22 cellular contexts compared by ENCODE assay signal in the genomic region with DNA sequence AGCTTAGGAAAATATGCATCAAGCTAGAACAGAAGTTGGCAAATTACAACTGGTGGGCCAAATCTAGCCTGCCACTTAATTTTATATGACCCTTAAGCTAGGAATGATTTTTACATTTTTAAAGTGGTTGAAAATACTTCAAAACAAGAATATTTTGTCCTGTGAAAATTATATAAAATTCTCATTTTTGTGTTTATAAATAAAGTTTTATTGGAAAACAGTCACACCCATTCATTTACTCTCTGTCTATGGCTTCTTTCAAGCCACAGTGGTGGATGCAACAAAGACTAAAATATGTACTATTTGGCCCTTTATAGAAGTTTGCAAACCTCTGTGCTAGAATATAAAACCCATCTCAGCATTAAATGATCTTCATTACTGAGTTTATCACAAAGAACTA. TPM values are rescaled to one million over a fixed set of nuclear protein-coding genes. Genes with fewer than 3 reads are reported as not detected.
A peak's percentile ranks its signal among the peaks of the same experiment; 100 is the strongest.
DNase-seq lines count a peak whose midpoint lies in the region; ATAC-seq and TF ChIP-seq lines count a peak whose summit lies in the region.
"Had no signal": no experiment of that assay in that cellular context is flagged by ENCODE, and none has a peak within 500 bp of the region (broad histone marks: within the 10 kb centered on the region; RNA-seq: fewer than 3 reads in every experiment).

No MANE protein-coding gene starts in this region.

- peak overlapping the region; percentile 63 to 78 for H3K4me3 Mint-ChIP-seq in activated T-cell treated with anti-CD3 and anti-CD28 coated beads, Interleukin-2, amount 50 U/mL, for 72 hours
- H3K4me3 Mint-ChIP-seq in activated T-cell treated with anti-CD3 and anti-CD28 coated beads, Interleukin-2, amount 50 U/mL, for 24 hours = no peak overlapping the region
- peak overlapping the region; percentile 27 for H3K4me3 Mint-ChIP-seq in stimulated activated effector memory CD8-positive, alpha-beta T cell treated with anti-CD3 and anti-CD28 coated beads, Interleukin-12 subunit alpha, Interleukin-12 subunit beta, amount 100 ng/mL, for 72 hours
- H3K4me3 Mint-ChIP-seq: CD14-positive monocyte had no signal

- H3K27me3 Mint-ChIP-seq in activated T-cell treated with anti-CD3 and anti-CD28 coated beads, Interleukin-2, amount 50 U/mL, for 72 hours (ENCODE audit: low read depth) = no peaks in the 10 kb centered on the region
- H3K27me3 Mint-ChIP-seq in activated T-cell treated with anti-CD3 and anti-CD28 coated beads, Interleukin-2, amount 50 U/mL, for 24 hours = no peaks in the 10 kb centered on the region

- H3K36me3 Mint-ChIP-seq in activated T-cell treated with anti-CD3 and anti-CD28 coated beads, Interleukin-2, amount 50 U/mL, for 72 hours (ENCODE audit: insufficient read depth in 2 of 2) = peaks cover 6 to 10% of the 10 kb centered on the region in 2 donors
- H3K36me3 Mint-ChIP-seq in activated T-cell treated with anti-CD3 and anti-CD28 coated beads, Interleukin-2, amount 50 U/mL, for 24 hours (ENCODE audit: low read depth) = peaks cover 7% of the 10 kb centered on the region
- peaks cover 21 to 26% of the 10 kb centered on the region in 2 donors for H3K36me3 Mint-ChIP-seq in activated naive CD4-positive, alpha-beta T cell treated with anti-CD3 and anti-CD28 coated beads, Interleukin-2, amount 50 U/mL, for 72 hours
- H3K36me3 Mint-ChIP-seq in stimulated activated effector memory CD8-positive, alpha-beta T cell treated with anti-CD3 and anti-CD28 coated beads, Interleukin-12 subunit alpha, Interleukin-12 subunit beta, amount 100 ng/mL, for 72 hours = peaks cover 7% of the 10 kb centered on the region
- H3K36me3 Mint-ChIP-seq: CD14-positive monocyte had no signal

- no peaks in the 10 kb centered on the region for H3K9me3 ChIP-seq in KOPT-K1 (ENCODE audit: insufficient read depth, low read length, poor library complexity, severe bottlenecking)
- no peaks in the 10 kb centered on the region for H3K9me3 ChIP-seq in left ventricle myocardium inferior (replicated peaks)
- H3K9me3 ChIP-seq: esophagus muscularis mucosa, gastroesophageal sphincter, HAP-1, right atrium auricular region had no signal

- H3K4me3 ChIP-seq in left ventricle myocardium inferior = no peak overlapping the region
- H3K4me3 ChIP-seq: HAP-1, right atrium auricular region, SK-N-MC had no signal

- DNase-seq in activated T-cell treated with anti-CD3 and anti-CD28 coated beads, Interleukin-2, amount 50 U/mL, for 72 hours = no peak
- no peak for DNase-seq in activated T-cell treated with anti-CD3 and anti-CD28 coated beads, Interleukin-2, amount 50 U/mL, for 24 hours
- DNase-seq in activated naive CD4-positive, alpha-beta T cell treated with anti-CD3 and anti-CD28 coated beads, Interleukin-2, amount 50 U/mL, for 72 hours (ENCODE audit: low spot score in 2 of 2) = no peak
- DNase-seq in stimulated activated effector memory CD8-positive, alpha-beta T cell treated with anti-CD3 and anti-CD28 coated beads, Interleukin-12 subunit alpha, Interleukin-12 subunit beta, amount 100 ng/mL, for 72 hours (ENCODE audit: low spot score in 2 of 2) = no peak
- DNase-seq in mucosa of gallbladder (ENCODE audit: low spot score) = no peak
- DNase-seq in left ventricle myocardium inferior = no peak
- DNase-seq in NCI-H146 (lab: John Stamatoyannopoulos, UW) = no peak
- DNase-seq: activated gamma-delta T cell, cerebellar nuclear complex, NCI-H1930, NCI-H345, NCI-H82 had no signal

- H3K4me1 ChIP-seq in left ventricle myocardium inferior = peaks cover 23% of the 10 kb centered on the region

- H3K9me3 Mint-ChIP-seq in activated T-cell treated with anti-CD3 and anti-CD28 coated beads, Interleukin-2, amount 50 U/mL, for 72 hours = peaks cover 0 to 2% of the 10 kb centered on the region in 2 donors
- no peaks in the 10 kb centered on the region for H3K9me3 Mint-ChIP-seq in activated T-cell treated with anti-CD3 and anti-CD28 coated beads, Interleukin-2, amount 50 U/mL, for 24 hours
- H3K9me3 Mint-ChIP-seq in activated naive CD4-positive, alpha-beta T cell treated with anti-CD3 and anti-CD28 coated beads, Interleukin-2, amount 50 U/mL, for 72 hours = no peaks in the 10 kb centered on the region
- H3K9me3 Mint-ChIP-seq in stimulated activated effector memory CD8-positive, alpha-beta T cell treated with anti-CD3 and anti-CD28 coated beads, Interleukin-12 subunit alpha, Interleukin-12 subunit beta, amount 100 ng/mL, for 72 hours = no peaks in the 10 kb centered on the region
- H3K9me3 Mint-ChIP-seq: CD14-positive monocyte had no signal

- intact Hi-C loops in left ventricle myocardium inferior (cut with micrococcal nuclease) = no loop called here

- H3K36me3 ChIP-seq in KOPT-K1 (ENCODE audit: insufficient read depth, low read length) (no peaks in the 10 kb centered on the region), left ventricle myocardium inferior (no peaks in the 10 kb centered on the region)
- H3K36me3 ChIP-seq: esophagus muscularis mucosa, gastroesophageal sphincter, HAP-1, right atrium auricular region had no signal

- H3K27me3 ChIP-seq in left ventricle myocardium inferior (ENCODE audit: low read depth) = no peaks in the 10 kb centered on the region
- H3K27me3 ChIP-seq: esophagus muscularis mucosa, gastroesophageal sphincter, right atrium auricular region had no signal

- H3K4me1 Mint-ChIP-seq in activated T-cell treated with anti-CD3 and anti-CD28 coated beads, Interleukin-2, amount 50 U/mL, for 72 hours (ENCODE audit: low read depth) = peaks cover 55% of the 10 kb centered on the region
- H3K4me1 Mint-ChIP-seq in activated T-cell treated with anti-CD3 and anti-CD28 coated beads, Interleukin-2, amount 50 U/mL, for 24 hours (ENCODE audit: low read depth) = peaks cover 68% of the 10 kb centered on the region
- peaks cover 32% of the 10 kb centered on the region for H3K4me1 Mint-ChIP-seq in stimulated activated effector memory CD8-positive, alpha-beta T cell treated with anti-CD3 and anti-CD28 coated beads, Interleukin-12 subunit alpha, Interleukin-12 subunit beta, amount 100 ng/mL, for 72 hours

- no peak for TF ChIP-seq CTCF in left ventricle myocardium inferior (IDR thresholded peaks at IDR 0.05; ENCODE audit: borderline replicate concordance)

- peak overlapping the region; percentile 78 for H3K27ac ChIP-seq in KOPT-K1 (ENCODE audit: low read depth, low read length, poor library complexity, severe bottlenecking)
- no peak overlapping the region for H3K27ac ChIP-seq in left ventricle myocardium inferior (replicated peaks)
- H3K27ac ChIP-seq: SK-N-MC had no signal

- no peak for ATAC-seq in activated T-cell treated with anti-CD3 and anti-CD28 coated beads, Interleukin-2, amount 50 U/mL, for 72 hours (replicated peaks in 1 of 2)
- no peak for ATAC-seq in activated naive CD4-positive, alpha-beta T cell treated with anti-CD3 and anti-CD28 coated beads, Interleukin-2, amount 50 U/mL, for 72 hours
- ATAC-seq in stimulated activated effector memory CD8-positive, alpha-beta T cell treated with anti-CD3 and anti-CD28 coated beads, Interleukin-12 subunit alpha, Interleukin-12 subunit beta, amount 100 ng/mL, for 72 hours = no peak
- ATAC-seq: gastroesophageal sphincter had no signal

- peak overlapping the region; percentile 73 for H3K27ac Mint-ChIP-seq in activated T-cell treated with anti-CD3 and anti-CD28 coated beads, Interleukin-2, amount 50 U/mL, for 72 hours
- H3K27ac Mint-ChIP-seq in activated T-cell treated with anti-CD3 and anti-CD28 coated beads, Interleukin-2, amount 50 U/mL, for 24 hours = no peak overlapping the region
- H3K27ac Mint-ChIP-seq in activated naive CD4-positive, alpha-beta T cell treated with anti-CD3 and anti-CD28 coated beads, Interleukin-2, amount 50 U/mL, for 72 hours = peak overlapping the region; percentile 81 to 90
- H3K27ac Mint-ChIP-seq in stimulated activated effector memory CD8-positive, alpha-beta T cell treated with anti-CD3 and anti-CD28 coated beads, Interleukin-12 subunit alpha, Interleukin-12 subunit beta, amount 100 ng/mL, for 72 hours = no peak overlapping the region

RNA-seq across cellular contexts. Expression of a gene that starts 2.1 kb away (rescaled TPM):
- total RNA-seq in activated T-cell treated with anti-CD3 and anti-CD28 coated beads, Interleukin-2, amount 50 U/mL, for 72 hours = 10 to 100 TPM in 1 of 2 donors, 1 to 10 TPM in 1; 10.0 to 11.2 TPM
- 1 to 10 TPM; 5.9 to 7.3 TPM for total RNA-seq in activated naive CD4-positive, alpha-beta T cell treated with anti-CD3 and anti-CD28 coated beads, Interleukin-2, amount 50 U/mL, for 72 hours
- 0.63 TPM for total RNA-seq in mucosa of gallbladder
- 6.5 TPM for total RNA-seq in left ventricle myocardium inferior
- total RNA-seq: kidney epithelial cell, lung microvascular endothelial cell, osteocyte had no signal

Comparison
In these comparisons a context has a peak if more than half of its experiments do, and no peak if none do; other contexts are left out.
1. H3K27ac Mint-ChIP-seq: peak in activated T-cell treated with anti-CD3 and anti-CD28 coated beads, Interleukin-2, amount 50 U/mL, for 72 hours (single experiment) and activated naive CD4-positive, alpha-beta T cell treated with anti-CD3 and anti-CD28 coated beads, Interleukin-2, amount 50 U/mL, for 72 hours (2 of 2); none in activated T-cell treated with anti-CD3 and anti-CD28 coated beads, Interleukin-2, amount 50 U/mL, for 24 hours (single experiment) and stimulated activated effector memory CD8-positive, alpha-beta T cell treated with anti-CD3 and anti-CD28 coated beads, Interleukin-12 subunit alpha, Interleukin-12 subunit beta, amount 100 ng/mL, for 72 hours (single experiment).